Comparison of ENCODE assay signal across 7 cellular contexts in the genomic region with DNA sequence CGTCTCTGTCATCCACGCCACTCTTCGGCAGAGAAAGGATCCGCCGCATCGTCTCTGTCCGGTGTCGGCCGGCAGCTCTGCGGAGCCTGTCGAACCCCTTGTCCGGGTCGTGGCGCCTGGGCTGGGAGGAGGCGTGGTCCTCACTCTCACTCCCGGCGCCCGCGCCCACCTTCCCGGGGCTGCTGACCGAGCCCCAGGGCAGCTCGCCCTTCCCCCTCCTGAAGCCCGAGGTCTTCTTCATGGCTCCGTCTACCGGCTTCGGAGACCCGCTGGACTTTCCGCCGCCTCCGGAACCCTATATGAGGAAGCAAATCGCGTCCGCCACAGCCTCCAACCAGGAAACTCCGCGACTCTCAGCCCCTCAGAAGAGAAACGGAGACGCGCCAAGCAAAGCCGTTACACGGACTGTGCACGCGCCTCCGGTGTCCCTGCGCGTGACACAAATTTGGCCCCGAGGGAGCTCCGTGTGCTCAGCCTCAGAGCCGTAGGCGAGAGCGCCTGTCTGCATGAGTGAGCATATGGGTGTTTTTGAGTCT.
DNase-seq lines count a peak whose midpoint lies in the region; ATAC-seq and TF ChIP-seq lines count a peak whose summit lies in the region.
"Not testable (repeated sequence)": the region's sequence is repeated elsewhere in the genome, so short reads cannot be mapped to it uniquely, and the experiment has no call there.

No MANE protein-coding gene starts in this region.

- intact Hi-C loops in activated B cell treated with CpG ODN at 0.5 μM for 24 hours (cut with micrococcal nuclease): not testable (repeated sequence)

- not testable (repeated sequence) for H3K27me3 Mint-ChIP-seq in activated B cell treated with CpG ODN at 0.5 μM for 24 hours
- peaks cover 0 to 19% of the 10 kb centered on the region in 2 donors for H3K27me3 Mint-ChIP-seq in effector memory CD8-positive, alpha-beta T cell
- peaks cover 11 to 54% (median 13%) of the 10 kb centered on the region in 5 donors for H3K27me3 Mint-ChIP-seq in naive thymus-derived CD8-positive, alpha-beta T cell

- POLR2A ChIA-PET in activated B cell treated with CpG ODN at 0.5 μM for 24 hours (lab: Charles Lee); naive thymus-derived CD8-positive, alpha-beta T cell (lab: Charles Lee): not testable (repeated sequence)

- not testable (repeated sequence) for H3K27ac Mint-ChIP-seq in activated B cell treated with CpG ODN at 0.5 μM for 24 hours; effector memory CD8-positive, alpha-beta T cell; naive thymus-derived CD8-positive, alpha-beta T cell

- H3K9me3 Mint-ChIP-seq in activated B cell treated with CpG ODN at 0.5 μM for 24 hours; effector memory CD8-positive, alpha-beta T cell: not testable (repeated sequence)
- H3K9me3 Mint-ChIP-seq in naive thymus-derived CD8-positive, alpha-beta T cell: peaks cover 0 to 11% (median 2%) of the 10 kb centered on the region in 9 donors

- not testable (repeated sequence) for TF ChIP-seq POLR2A in GM18505 (IDR thresholded peaks at IDR 0.05; ENCODE audit: borderline replicate concordance, extremely low read depth, insufficient read depth, insufficient read length)

- peak; percentile 82 for ATAC-seq in GM18505 (IDR thresholded peaks at IDR 0.05; ENCODE audit: unreplicated experiment)
- ATAC-seq in GM19467 (IDR thresholded peaks at IDR 0.05; ENCODE audit: unreplicated experiment): peak; percentile 80
- ATAC-seq in HG02852 (IDR thresholded peaks at IDR 0.05; ENCODE audit: unreplicated experiment): peak; percentile 83
- peak; percentile 53 for ATAC-seq in HG03558 (IDR thresholded peaks at IDR 0.05; ENCODE audit: extremely low read depth, unreplicated experiment)
- peak; percentile 25 for ATAC-seq in activated B cell treated with CpG ODN at 0.5 μM for 24 hours (ENCODE audit: low read depth)
- ATAC-seq in effector memory CD8-positive, alpha-beta T cell (replicated peaks): peak; percentile 52
- ATAC-seq in naive thymus-derived CD8-positive, alpha-beta T cell: not testable (repeated sequence)

- CTCF ChIA-PET in activated B cell treated with CpG ODN at 0.5 μM for 24 hours (lab: Charles Lee): not testable (repeated sequence)

- H3K4me1 Mint-ChIP-seq in activated B cell treated with CpG ODN at 0.5 μM for 24 hours; effector memory CD8-positive, alpha-beta T cell (ENCODE audit: low read depth in 2 of 2); naive thymus-derived CD8-positive, alpha-beta T cell: not testable (repeated sequence)

- H3K4me3 Mint-ChIP-seq in activated B cell treated with CpG ODN at 0.5 μM for 24 hours: peak overlapping the region; percentile 61
- peak overlapping the region in 1 of 2 donors; percentile 63 for H3K4me3 Mint-ChIP-seq in effector memory CD8-positive, alpha-beta T cell
- H3K4me3 Mint-ChIP-seq in naive thymus-derived CD8-positive, alpha-beta T cell: peak overlapping the region in 6 of 10 donors; percentile 5 to 76 (median 40)

- TF ChIP-seq CTCF in activated B cell treated with CpG ODN at 0.5 μM for 24 hours (IDR thresholded peaks at IDR 0.05): not testable (repeated sequence)

- H3K36me3 Mint-ChIP-seq in activated B cell treated with CpG ODN at 0.5 μM for 24 hours (ENCODE audit: low read depth); effector memory CD8-positive, alpha-beta T cell (ENCODE audit: insufficient read depth); naive thymus-derived CD8-positive, alpha-beta T cell: not testable (repeated sequence)

- not testable (repeated sequence) for DNase-seq in activated B cell treated with CpG ODN at 0.5 μM for 24 hours; effector memory CD8-positive, alpha-beta T cell
- DNase-seq in naive thymus-derived CD8-positive, alpha-beta T cell: peak in 2 of 10 donors; percentile 0 to 1
